Comparison of ENCODE assay signal across 1 cellular context in genomic region chr7:130069179-130069977, GRCh38.
TF ChIP-seq lines count a peak whose summit lies in the region.

No MANE protein-coding gene starts in this region.

TF ChIP-seq in K562, 482 proteins besides CTCF, POLR2A, EP300 and RAD21 (continued from another document):
- TF ChIP-seq E4F1 (CRISPR knock-in tag; IDR thresholded peaks at IDR 0.05; ENCODE audit: borderline replicate concordance) (peak; percentile 74; the same call in 1 of the 2 replicates), FOXA3 (CRISPR knock-in tag; conservative IDR thresholded peaks at IDR 0.05 in 1 of 2, IDR thresholded peaks at IDR 0.05 in 1 of 2) (peak in 1 of 2 experiments; percentile 22; a peak in 2 of 4 replicates), ZNF280A (IDR thresholded peaks at IDR 0.05; ENCODE audit: low read depth, partially characterized antibody) (no peak), ZNF696 (CRISPR knock-in tag; conservative IDR thresholded peaks at IDR 0.05) (0 out of 2 replicates have a peak, but pooled peaks have one; percentile 0), KLF6 (CRISPR knock-in tag; IDR thresholded peaks at IDR 0.05; ENCODE audit: borderline replicate concordance) (peak; percentile 28; the same call in 1 of the 2 replicates), ATF6 (CRISPR knock-in tag; IDR thresholded peaks at IDR 0.05) (no peak), AFF1 (IDR thresholded peaks at IDR 0.05; ENCODE audit: low read depth in 1 of 2, partially characterized antibody in 2 of 2) (peak in 1 of 2 experiments; percentile 49), ZNF197 (CRISPR knock-in tag; IDR thresholded peaks at IDR 0.05; ENCODE audit: low read depth) (peak; percentile 23; the same call in 1 of the 2 replicates), DDX20 (tag; IDR thresholded peaks at IDR 0.05; ENCODE audit: low read depth) (peak; percentile 36; the same call in 1 of the 2 replicates), ZBTB40 (IDR thresholded peaks at IDR 0.05) (peak; percentile 30; the same call in 1 of the 2 replicates), ZBTB40 (CRISPR knock-in tag; IDR thresholded peaks at IDR 0.05) (no peak), MTA1 (IDR thresholded peaks at IDR 0.05; ENCODE audit: borderline replicate concordance) (no peak; the same call in 1 of the 2 replicates), PTRF (tag; IDR thresholded peaks at IDR 0.05) (peak; percentile 52; the same call in 1 of the 2 replicates), GATA2 (CRISPR knock-in tag; IDR thresholded peaks at IDR 0.05) (no peak), SMARCB1 (IDR thresholded peaks at IDR 0.05; ENCODE audit: insufficient read length, low read depth) (peak; percentile 61), MTA2 (IDR thresholded peaks at IDR 0.05; ENCODE audit: low read depth) (0 out of 2 replicates have a peak, but pooled peaks have one; percentile 6), BACH1 (tag; IDR thresholded peaks at IDR 0.05) (peak; percentile 73)
